11 cellular contexts compared by ENCODE assay signal in genomic region chr2:199464614-199465352, GRCh38. TPM values are rescaled to one million over a fixed set of nuclear protein-coding genes. Genes with fewer than 3 reads are reported as not detected.
DNase-seq lines count a peak whose midpoint lies in the region; ATAC-seq and TF ChIP-seq lines count a peak whose summit lies in the region.
"Had no signal": no experiment of that assay in that cellular context is flagged by ENCODE, and none has a peak within 500 bp of the region (broad histone marks: within the 10 kb centered on the region; RNA-seq: fewer than 3 reads in every experiment).

No MANE protein-coding gene starts in this region.

- H3K27ac Mint-ChIP-seq in activated naive CD8-positive, alpha-beta T cell, result no peak overlapping the region
- H3K27ac Mint-ChIP-seq in activated naive CD8-positive, alpha-beta T cell treated with anti-CD3 and anti-CD28 coated beads for 36 hours, result no peak overlapping the region

- H3K9me3 ChIP-seq in mucosa of rectum (ENCODE audit: control insufficient read depth in 2 of 2, low read length in 2 of 2) (no peaks in the 10 kb centered on the region), thoracic aorta (no peaks in the 10 kb centered on the region), heart right ventricle (no peaks in the 10 kb centered on the region)

- H3K4me1 Mint-ChIP-seq in activated naive CD8-positive, alpha-beta T cell (ENCODE audit: low read depth), result peaks cover 32% of the 10 kb centered on the region
- peaks cover 25% of the 10 kb centered on the region for H3K4me1 Mint-ChIP-seq in activated naive CD8-positive, alpha-beta T cell treated with anti-CD3 and anti-CD28 coated beads for 36 hours

- H3K27ac ChIP-seq in caudate nucleus (ENCODE audit: low read depth, low read length) (peak overlapping the region; percentile 26), mucosa of rectum (ENCODE audit: low read depth in 2 of 2, low read length in 2 of 2) (peak overlapping the region; percentile 91 to 93), thoracic aorta (peak overlapping the region in 1 of 2 donors; percentile 22), heart right ventricle (no peak overlapping the region)
- H3K27ac ChIP-seq: PC-9 had no signal

- WGBS in heart right ventricle, 2 donors, result 4 to 6% methylated on average over 44 of the region's 44 CpGs

- H3K4me3 ChIP-seq in mucosa of rectum (ENCODE audit: low read length in 2 of 2) (peak overlapping the region; percentile 91 to 97), thoracic aorta (peak overlapping the region; percentile 73), heart right ventricle (no peak overlapping the region)
- H3K4me3 ChIP-seq: PC-9 had no signal

- H3K4me1 ChIP-seq in mucosa of rectum (ENCODE audit: control insufficient read depth in 2 of 2, insufficient read depth in 2 of 2, low read length in 2 of 2) (peaks cover 6 to 35% of the 10 kb centered on the region in 2 donors), thoracic aorta (ENCODE audit: control insufficient read depth in 1 of 2, low read depth in 2 of 2) (peaks cover 23 to 52% of the 10 kb centered on the region in 2 donors), heart right ventricle (peaks cover 18 to 52% (median 33%) of the 10 kb centered on the region in 9 donors)

- H3K4me3 Mint-ChIP-seq in activated naive CD8-positive, alpha-beta T cell, result peak overlapping the region; percentile 42
- no peak overlapping the region for H3K4me3 Mint-ChIP-seq in activated naive CD8-positive, alpha-beta T cell treated with anti-CD3 and anti-CD28 coated beads for 36 hours

- ATAC-seq in thoracic aorta (ENCODE audit: insufficient number of reproducible peaks, low FRiP score, low read depth) (no peak), HG03280 (IDR thresholded peaks at IDR 0.05; ENCODE audit: unreplicated experiment) (no peak), heart right ventricle (no peak), HG03097 (IDR thresholded peaks at IDR 0.05; ENCODE audit: low FRiP score, unreplicated experiment) (no peak)

- H3K9ac ChIP-seq in mucosa of rectum (ENCODE audit: low read depth in 1 of 2, low read length in 2 of 2), result peak overlapping the region; percentile 79 to 95

- H3K36me3 Mint-ChIP-seq in activated naive CD8-positive, alpha-beta T cell, result no peaks in the 10 kb centered on the region
- no peaks in the 10 kb centered on the region for H3K36me3 Mint-ChIP-seq in activated naive CD8-positive, alpha-beta T cell treated with anti-CD3 and anti-CD28 coated beads for 36 hours

- intact Hi-C loops in heart right ventricle (cut with DNase I), result loop anchor here in 1 of 10 donors (10.0 kb wide), 1 partner anchor 1150 kb away; no protein-coding TSS in a partner anchor

- H3K27me3 ChIP-seq in mucosa of rectum (ENCODE audit: control insufficient read depth in 2 of 2, insufficient read depth in 2 of 2, low read length in 2 of 2) (peaks cover 32 to 38% of the 10 kb centered on the region in 2 donors), thoracic aorta (replicated peaks; ENCODE audit: insufficient read depth) (peaks cover 66% of the 10 kb centered on the region), heart right ventricle (peaks cover 63 to 100% (median 100%) of the 10 kb centered on the region in 7 donors)

- H3K9me3 Mint-ChIP-seq in activated naive CD8-positive, alpha-beta T cell (ENCODE audit: low read depth), result no peaks in the 10 kb centered on the region
- peaks cover 7% of the 10 kb centered on the region for H3K9me3 Mint-ChIP-seq in activated naive CD8-positive, alpha-beta T cell treated with anti-CD3 and anti-CD28 coated beads for 36 hours

- DNase-seq in activated naive CD8-positive, alpha-beta T cell treated with anti-CD3 and anti-CD28 coated beads for 36 hours, result no peak
- DNase-seq in caudate nucleus (lab: John Stamatoyannopoulos, UW) (no peak), thoracic aorta (ENCODE audit: low spot score) (no peak), heart right ventricle (no peak)
- DNase-seq: KBM-7; PC-9; stimulated activated CD4-positive, alpha-beta T cell treated with anti-CD3 and anti-CD28 coated beads, Interleukin-4, amount 100 ng/mL, for 1 hour had no signal

- H3K36me3 ChIP-seq in mucosa of rectum (ENCODE audit: control insufficient read depth in 2 of 2, insufficient read depth in 2 of 2, low read length in 2 of 2), result peaks cover 0 to 4% of the 10 kb centered on the region in 2 donors
- no peaks in the 10 kb centered on the region for H3K36me3 ChIP-seq in thoracic aorta
- H3K36me3 ChIP-seq in heart right ventricle, result no peaks in the 10 kb centered on the region

- TF ChIP-seq CTCF in thoracic aorta (IDR thresholded peaks at IDR 0.05) (no peak), heart right ventricle (IDR thresholded peaks at IDR 0.05) (no peak)

- H3K27me3 Mint-ChIP-seq in activated naive CD8-positive, alpha-beta T cell, result peaks cover 52% of the 10 kb centered on the region
- peaks cover 95% of the 10 kb centered on the region for H3K27me3 Mint-ChIP-seq in activated naive CD8-positive, alpha-beta T cell treated with anti-CD3 and anti-CD28 coated beads for 36 hours

RNA-seq across cellular contexts. Expression of gene SATB2, which starts 7.0 kb away (rescaled TPM):
- total RNA-seq in activated naive CD8-positive, alpha-beta T cell treated with anti-CD3 and anti-CD28 coated beads for 36 hours, result under 1 TPM; 0.27 to 0.28 TPM
- total RNA-seq in thoracic aorta, result 1 to 10 TPM; 4.5 to 5.5 TPM
- 1 to 10 TPM in 4 of 10 donors, under 1 TPM in 6; 0.42 to 2.3 (median 0.89) TPM for total RNA-seq in heart right ventricle
- under 1 TPM; 0.29 to 0.59 TPM for polyA plus RNA-seq in heart right ventricle

Comparison
In these comparisons a context has a peak if more than half of its experiments do, and no peak if none do; other contexts are left out.
1. H3K27ac ChIP-seq: peak in caudate nucleus (single experiment) and mucosa of rectum (2 of 2); none in heart right ventricle (0 of 10).
2. H3K4me3 ChIP-seq: peak in mucosa of rectum (2 of 2) and thoracic aorta (single experiment); none in heart right ventricle (0 of 10).